Comparison of ENCODE assay signal across 8 cellular contexts in the genomic region with DNA sequence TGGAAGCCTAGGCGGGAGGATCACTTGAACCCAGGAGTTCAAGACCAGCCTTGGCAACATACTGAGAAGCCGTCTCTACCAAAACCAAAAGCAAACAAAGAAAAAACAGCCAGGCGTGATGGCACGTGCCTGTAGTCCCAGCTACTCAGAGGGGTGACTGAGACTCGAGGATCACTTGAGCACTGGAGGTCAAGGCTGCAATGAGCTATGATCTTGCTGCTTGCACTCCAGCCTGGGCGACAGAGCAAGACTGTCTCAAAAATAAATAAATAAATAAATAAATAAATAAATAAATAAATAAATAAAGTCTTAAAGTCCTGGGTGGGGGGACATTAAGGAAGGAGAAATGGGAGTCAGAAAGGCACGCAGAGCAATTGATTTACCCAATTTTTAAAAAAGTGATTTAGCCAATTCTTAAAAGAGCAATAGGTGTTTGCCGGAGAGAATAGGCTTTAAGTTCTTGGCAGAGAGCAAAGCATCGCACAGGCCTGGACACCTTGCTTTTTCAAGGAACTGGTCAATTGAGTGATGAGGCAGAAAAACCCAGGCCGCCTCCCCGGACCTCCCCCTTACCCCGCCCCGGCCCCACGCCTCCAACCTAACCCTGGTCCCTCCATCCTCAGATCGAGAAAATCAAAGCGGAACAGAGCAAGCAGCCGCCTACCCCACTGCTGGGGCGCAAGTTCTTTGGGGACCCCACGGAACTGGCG. TPM values are rescaled to one million over a fixed set of nuclear protein-coding genes. Genes with fewer than 3 reads are reported as not detected.
DNase-seq lines count a peak whose midpoint lies in the region; ATAC-seq, FAIRE-seq and TF ChIP-seq lines count a peak whose summit lies in the region.

No MANE protein-coding gene starts in this region.

- H3K27ac ChIP-seq in HepG2 (ENCODE audit: extremely low read length, insufficient read depth, low read length) = no peak overlapping the region
- H3K27ac ChIP-seq in right lobe of liver = no peak overlapping the region
- no peak overlapping the region for H3K27ac ChIP-seq in mesenchymal stem cell (ENCODE audit: low read length, poor library complexity, severe bottlenecking)
- no peak overlapping the region for H3K27ac ChIP-seq in vagina

- no peak overlapping the region for H4K91ac ChIP-seq in mesenchymal stem cell (ENCODE audit: low read length)

- H3K18ac ChIP-seq in mesenchymal stem cell (ENCODE audit: low read depth in 1 of 2, low read length in 2 of 2) = no peak overlapping the region

- H3K36me3 ChIP-seq in HepG2 (replicated peaks in 1 of 2; ENCODE audit: control insufficient read depth in 1 of 2, insufficient read depth in 2 of 2, low read length in 2 of 2) (no peaks in the 10 kb centered on the region), right lobe of liver (no peaks in the 10 kb centered on the region), mesenchymal stem cell (ENCODE audit: control insufficient read depth in 1 of 2, insufficient read depth in 2 of 2, low read depth in 1 of 2, low read length in 2 of 2) (no peaks in the 10 kb centered on the region), vagina (no peaks in the 10 kb centered on the region)

- TF ChIP-seq POLR2A in HepG2 (IDR thresholded peaks at IDR 0.05; ENCODE audit: insufficient read depth in 1 of 2, low read depth in 2 of 2, low read length in 2 of 2) (no peak), right lobe of liver (IDR thresholded peaks at IDR 0.05) (no peak), vagina (IDR thresholded peaks at IDR 0.05) (no peak)

- peaks cover 15% of the 10 kb centered on the region for H3K4me1 Mint-ChIP-seq in brain

- peaks cover 11% of the 10 kb centered on the region for H3K4me1 ChIP-seq in HepG2 (ENCODE audit: insufficient read depth, low read length)
- peaks cover 0 to 11% (median 0%) of the 10 kb centered on the region in 4 donors for H3K4me1 ChIP-seq in right lobe of liver
- H3K4me1 ChIP-seq in mesenchymal stem cell (ENCODE audit: control insufficient read depth, insufficient read depth, low read depth, low read length) = peaks cover 20% of the 10 kb centered on the region
- H3K4me1 ChIP-seq in vagina = peaks cover 22% of the 10 kb centered on the region

- TF ChIP-seq EP300 in HepG2 (IDR thresholded peaks at IDR 0.05; ENCODE audit: low read depth in 2 of 2, low read length in 2 of 2) = no peak
- TF ChIP-seq EP300 in HepG2 (CRISPR knock-in tag; IDR thresholded peaks at IDR 0.05; ENCODE audit: borderline replicate concordance) = no peak

- H2BK15ac ChIP-seq in mesenchymal stem cell (ENCODE audit: low read depth, poor library complexity, severe bottlenecking) = no peak overlapping the region

- FAIRE-seq in HepG2 (lab: Jason Lieb, UNC) = no peak

- no peak overlapping the region for H3K9ac ChIP-seq in HepG2 (ENCODE audit: insufficient read depth, low read depth, low read length)
- H3K9ac ChIP-seq in mesenchymal stem cell (ENCODE audit: low read length) = peak overlapping the region; percentile 39

- H3K4ac ChIP-seq in mesenchymal stem cell (ENCODE audit: low read depth in 1 of 2, low read length in 2 of 2) = no peak overlapping the region

- no peaks in the 10 kb centered on the region for H3K79me2 ChIP-seq in HepG2 (ENCODE audit: insufficient read depth, low read length)

- no peak overlapping the region for H2AK5ac ChIP-seq in mesenchymal stem cell (ENCODE audit: low read length, severe bottlenecking)

- H3K27me3 Mint-ChIP-seq in brain = peaks cover 75% of the 10 kb centered on the region

- no peak overlapping the region for H2AFZ ChIP-seq in HepG2 (ENCODE audit: low read length)
- H2AFZ ChIP-seq in mesenchymal stem cell (ENCODE audit: low read depth, low read length) = peak overlapping the region; percentile 47

- in situ Hi-C loops in HepG2 (cut with HindIII; ENCODE audit: extremely low pct_ligation_motif_present, low pct_unique_long_range_greater_than_20kb) = no loop called here

- no peaks in the 10 kb centered on the region for H3K9me3 ChIP-seq in HepG2 (ENCODE audit: low read length)
- no peaks in the 10 kb centered on the region for H3K9me3 ChIP-seq in right lobe of liver
- H3K9me3 ChIP-seq in mesenchymal stem cell (ENCODE audit: control insufficient read depth, low read length) = no peaks in the 10 kb centered on the region
- H3K9me3 ChIP-seq in vagina = no peaks in the 10 kb centered on the region

- ATAC-seq in HepG2 = no peak
- no peak for ATAC-seq in right lobe of liver
- ATAC-seq in HG03196 (IDR thresholded peaks at IDR 0.05; ENCODE audit: unreplicated experiment) = no peak
- ATAC-seq in GM21576 (IDR thresholded peaks at IDR 0.05; ENCODE audit: unreplicated experiment) = no peak

- CTCF ChIA-PET in HepG2 (lab: Yijun Ruan, JAX; ENCODE audit: low intra/inter-chr PET ratio, low total read pairs) = no interaction called here

- no peak overlapping the region for H2BK120ac ChIP-seq in mesenchymal stem cell (ENCODE audit: low read depth, low read length)

- no peaks in the 10 kb centered on the region for H3K79me1 ChIP-seq in mesenchymal stem cell (replicated peaks; ENCODE audit: low read length, poor library complexity, severe bottlenecking)

- H4K8ac ChIP-seq in mesenchymal stem cell (ENCODE audit: low read length) = no peak overlapping the region

- H3K27ac Mint-ChIP-seq in brain = no peak overlapping the region

- BruUV-seq in HepG2 (replicated peaks; lab: Mats Ljungman, UMichigan) = no TSS peak

- no peak for TF ChIP-seq RAD21 in HepG2 (CRISPR knock-in tag; IDR thresholded peaks at IDR 0.05)

- DNase-seq in HepG2 (ENCODE audit: low spot score) = no peak
- no peak for DNase-seq in right lobe of liver
- no peak for DNase-seq in mesenchymal stem cell
- no peak for DNase-seq in vagina (ENCODE audit: extremely low spot score in 2 of 2)
- no peak for DNase-seq in AG08395 (ENCODE audit: low spot score)

- POLR2A ChIA-PET in HepG2 (lab: Yijun Ruan, JAX) = no interaction called here

- WGBS in HepG2 (ENCODE audit: low lambda C conversion rate) = 20% methylated on average over 12 of the region's 20 CpGs
- 24% methylated on average over 14 of the region's 20 CpGs for WGBS in right lobe of liver (ENCODE audit: insufficient coverage, low coverage, low lambda C conversion rate, missing lambda C conversion rate)
- WGBS in mesenchymal stem cell = 37% methylated on average over 18 of the region's 20 CpGs

- H3K4me3 ChIP-seq in HepG2 (replicated peaks in 1 of 3; ENCODE audit: insufficient read depth in 1 of 3, low read depth in 2 of 3, low read length in 3 of 3) (peak overlapping the region in 1 of 3 experiments; percentile 23; a peak in 1 of 6 replicates), right lobe of liver (no peak overlapping the region), mesenchymal stem cell (ENCODE audit: insufficient read depth in 1 of 2, low read depth in 1 of 2, low read length in 2 of 2) (peak overlapping the region in 1 of 2 experiments; percentile 75), vagina (peak overlapping the region; percentile 37 to 43)

- H3K23ac ChIP-seq in mesenchymal stem cell (ENCODE audit: low read length in 2 of 2) = peak overlapping the region in 1 of 2 experiments; percentile 59

- no peaks in the 10 kb centered on the region for H3K36me3 Mint-ChIP-seq in brain

- H3K14ac ChIP-seq in mesenchymal stem cell (ENCODE audit: low read length in 2 of 2) = no peak overlapping the region

- no peak overlapping the region for H2BK5ac ChIP-seq in mesenchymal stem cell (ENCODE audit: low read depth, low read length, poor library complexity, severe bottlenecking)

- no peak for TF ChIP-seq CTCF in HepG2 (CRISPR knock-in tag; IDR thresholded peaks at IDR 0.05)
- TF ChIP-seq CTCF in right lobe of liver (IDR thresholded peaks at IDR 0.05) = no peak
- no peak for TF ChIP-seq CTCF in brain (conservative IDR thresholded peaks at IDR 0.05)
- no peak for TF ChIP-seq CTCF in vagina (IDR thresholded peaks at IDR 0.05)

- H3K4me3 Mint-ChIP-seq in brain = peak overlapping the region in 3 of 5 experiments; percentile 44 to 56 (median 45)

- peak overlapping the region; percentile 27; the same call in 1 of the 2 replicates for H3K4me2 ChIP-seq in HepG2 (ENCODE audit: low read depth, low read length)
- peak overlapping the region; percentile 82 for H3K4me2 ChIP-seq in mesenchymal stem cell (ENCODE audit: low read length, poor library complexity, severe bottlenecking)

- H4K20me1 ChIP-seq in HepG2 (ENCODE audit: insufficient read depth, low read length) = no peaks in the 10 kb centered on the region

- H3K27me3 ChIP-seq in HepG2 (ENCODE audit: control insufficient read depth in 1 of 2, insufficient read depth in 2 of 2, low read length in 2 of 2) (peaks cover 10 to 46% of the 10 kb centered on the region in 2 experiments), right lobe of liver (peaks cover 0 to 10% of the 10 kb centered on the region in 2 donors), mesenchymal stem cell (ENCODE audit: control insufficient read depth in 1 of 2, insufficient read depth in 1 of 2, low read length in 2 of 2) (peaks cover 19 to 39% of the 10 kb centered on the region in 2 experiments), vagina (peaks cover 4% of the 10 kb centered on the region)

- no peak overlapping the region for H2BK12ac ChIP-seq in mesenchymal stem cell (ENCODE audit: low read length in 2 of 2)

- peaks cover 0 to 6% (median 0%) of the 10 kb centered on the region in 5 experiments for H3K9me3 Mint-ChIP-seq in brain

- intact Hi-C loops in HepG2 (cut with micrococcal nuclease; ENCODE audit: unreplicated experiment) (no loop called here), right lobe of liver (cut with DNase I) (no loop called here), vagina (cut with DNase I) (no loop called here)

RNA-seq across cellular contexts. Expression of a gene that starts 9.5 kb away (rescaled TPM):
- total RNA-seq in HepG2 (2016; rRNA removed; fragmentation: Illumina TruSeq; extraction: Trizol) (13.8 and 16.2 TPM in 2 replicates), right lobe of liver (10 to 100 TPM; 16.1 to 29.0 (median 22.4) TPM), vagina (51.6 TPM)
- total RNA-seq in HepG2 (2016; cell fraction: cytosol; rRNA removed; fragmentation: Illumina TruSeq; extraction: Trizol; ENCODE audit: low read depth) = 5.3 and 5.6 TPM in 2 replicates
- total RNA-seq in HepG2 (2016; cell fraction: insoluble cytoplasmic fraction; rRNA removed; fragmentation: Illumina TruSeq; extraction: Trizol) = 13.0 and 17.7 TPM in 2 replicates
- 7.8 and 10.7 TPM in 2 replicates for total RNA-seq in HepG2 (2016; cell fraction: membrane; rRNA removed; fragmentation: Illumina TruSeq; extraction: Trizol)
- total RNA-seq in HepG2 (2016; cell fraction: nucleus; rRNA removed; fragmentation: Illumina TruSeq; extraction: Trizol) = 13.0 and 13.3 TPM in 2 replicates
- polyA plus RNA-seq in HepG2 (2011; rRNA removed) (17.4 and 20.6 TPM in 2 replicates), brain (ENCODE audit: insufficient read depth, low read depth, low replicate concordance) (57.3 TPM)
- polyA plus RNA-seq in HepG2 (2011; cell fraction: cytosol; rRNA removed) = 13.3 and 18.5 TPM in 2 replicates
- 67.9 and 84.5 TPM in 2 replicates for polyA plus RNA-seq in HepG2 (2011; cell fraction: nucleus; rRNA removed)
- polyA plus RNA-seq in HepG2 (2012) = 15.6 and 36.6 TPM in 2 replicates
- 7.9 and 8.8 TPM in 2 replicates for polyA plus RNA-seq in HepG2 (2016; cell fraction: cytosol; fragmentation: Illumina TruSeq; extraction: Trizol; ENCODE audit: low read depth)
- 20.3 and 25.0 TPM in 2 replicates for polyA plus RNA-seq in HepG2 (2016; cell fraction: insoluble cytoplasmic fraction; fragmentation: Illumina TruSeq; extraction: Trizol; ENCODE audit: low read depth)
- 14.5 and 16.5 TPM in 2 replicates for polyA plus RNA-seq in HepG2 (2016; cell fraction: membrane; fragmentation: Illumina TruSeq; extraction: Trizol; ENCODE audit: low read depth)
- 34.3 and 43.8 TPM in 2 replicates for polyA plus RNA-seq in HepG2 (2016; cell fraction: nucleus; fragmentation: Illumina TruSeq; extraction: Trizol; ENCODE audit: insufficient read depth, low read depth)
- 46.9 and 53.5 TPM in 2 replicates for polyA minus RNA-seq in HepG2 (2011; rRNA and poly(A)+ RNA removed; ENCODE audit: low replicate concordance)
- polyA minus RNA-seq in HepG2 (2011; cell fraction: cytosol; rRNA and poly(A)+ RNA removed) = 25.8 and 30.2 TPM in 2 replicates
- 15.2 and 18.8 TPM in 2 replicates for polyA minus RNA-seq in HepG2 (2011; cell fraction: nucleus; rRNA and poly(A)+ RNA removed)
- polyA plus RNA-seq in mesenchymal stem cell (2013, experiment 1 of 2) = 112 TPM
- polyA plus RNA-seq in mesenchymal stem cell (2013, experiment 2 of 2) = 108 TPM

RNA-seq across cellular contexts. Expression of a gene that starts 34.0 kb away (rescaled TPM):
- total RNA-seq in HepG2 (2016; rRNA removed; fragmentation: Illumina TruSeq; extraction: Trizol) (0.45 and 0.86 TPM in 2 replicates), right lobe of liver (10 to 100 TPM; 19.3 to 40.8 (median 34.4) TPM), vagina (983 TPM)
- 0.97 and 1.7 TPM in 2 replicates for total RNA-seq in HepG2 (2016; cell fraction: cytosol; rRNA removed; fragmentation: Illumina TruSeq; extraction: Trizol; ENCODE audit: low read depth)
- total RNA-seq in HepG2 (2016; cell fraction: insoluble cytoplasmic fraction; rRNA removed; fragmentation: Illumina TruSeq; extraction: Trizol) = 0.65 and 0.95 TPM in 2 replicates
- total RNA-seq in HepG2 (2016; cell fraction: membrane; rRNA removed; fragmentation: Illumina TruSeq; extraction: Trizol) = 0.37 and 1.2 TPM in 2 replicates
- 0.81 and 1.2 TPM in 2 replicates for total RNA-seq in HepG2 (2016; cell fraction: nucleus; rRNA removed; fragmentation: Illumina TruSeq; extraction: Trizol)
- polyA plus RNA-seq in HepG2 (2011; rRNA removed) (2.2 and 2.3 TPM in 2 replicates), brain (ENCODE audit: insufficient read depth, low read depth, low replicate concordance) (50.0 TPM)
- polyA plus RNA-seq in HepG2 (2011; cell fraction: cytosol; rRNA removed) = 0.73 and 1.1 TPM in 2 replicates
- polyA plus RNA-seq in HepG2 (2011; cell fraction: nucleus; rRNA removed) = 13.9 and 21.0 TPM in 2 replicates
- polyA plus RNA-seq in HepG2 (2012) = 3.8 and 4.0 TPM in 2 replicates
- 0.32 TPM in 2 replicates for polyA plus RNA-seq in HepG2 (2016; cell fraction: cytosol; fragmentation: Illumina TruSeq; extraction: Trizol; ENCODE audit: low read depth)
- 0.66 and 0.89 TPM in 2 replicates for polyA plus RNA-seq in HepG2 (2016; cell fraction: insoluble cytoplasmic fraction; fragmentation: Illumina TruSeq; extraction: Trizol; ENCODE audit: low read depth)
- 0.61 and 0.92 TPM in 2 replicates for polyA plus RNA-seq in HepG2 (2016; cell fraction: membrane; fragmentation: Illumina TruSeq; extraction: Trizol; ENCODE audit: low read depth)
- polyA plus RNA-seq in HepG2 (2016; cell fraction: nucleus; fragmentation: Illumina TruSeq; extraction: Trizol; ENCODE audit: insufficient read depth, low read depth) = 3.8 and 5.0 TPM in 2 replicates
- 2.3 and 20.6 TPM in 2 replicates for polyA minus RNA-seq in HepG2 (2011; rRNA and poly(A)+ RNA removed; ENCODE audit: low replicate concordance)
- 1.2 and 2.7 TPM in 2 replicates for polyA minus RNA-seq in HepG2 (2011; cell fraction: cytosol; rRNA and poly(A)+ RNA removed)
- 2.4 and 2.6 TPM in 2 replicates for polyA minus RNA-seq in HepG2 (2011; cell fraction: nucleus; rRNA and poly(A)+ RNA removed)
- polyA plus RNA-seq in mesenchymal stem cell (2013, experiment 1 of 2) = 122 TPM
- 113 TPM for polyA plus RNA-seq in mesenchymal stem cell (2013, experiment 2 of 2)

Comparison
In these comparisons a context has a peak if more than half of its experiments do, and no peak if none do; other contexts are left out.
1. H3K4me3 ChIP-seq: peak in vagina (2 of 2); none in right lobe of liver (0 of 3).
2. RNA of a gene that starts 34.0 kb away (total RNA-seq): 983 TPM in vagina (single experiment); 19.3 to 40.8 TPM in right lobe of liver and 0.37 to 1.7 TPM in HepG2; every median in the first group is over 10 times any median in the second.